In the genomic region with DNA sequence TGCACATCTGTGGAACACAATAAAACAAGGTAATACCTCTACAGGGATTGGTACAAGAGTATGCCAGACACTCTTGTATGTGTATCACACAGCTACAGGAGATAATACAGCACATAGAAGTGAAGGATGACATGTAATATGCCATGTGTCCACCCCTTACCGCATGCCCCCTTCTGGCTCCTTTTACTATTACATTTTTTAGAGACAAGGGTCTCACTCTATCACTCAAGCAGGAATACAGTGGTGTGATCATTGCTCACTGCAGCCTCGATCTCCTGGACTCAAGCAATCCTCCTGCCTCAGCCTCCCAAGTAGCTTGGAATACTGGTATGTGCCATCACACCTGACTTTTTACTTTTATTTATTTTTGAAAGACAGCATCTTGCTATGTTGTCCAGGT, we compare ENCODE assay signal across 6 cellular contexts. TPM values are rescaled to one million over a fixed set of nuclear protein-coding genes. Genes with fewer than 3 reads are reported as not detected.
DNase-seq lines count a peak whose midpoint lies in the region; ATAC-seq and TF ChIP-seq lines count a peak whose summit lies in the region.

No MANE protein-coding gene starts in this region.

- no peak overlapping the region for H2AFZ ChIP-seq in smooth muscle cell (ENCODE audit: low read depth)

- peak; percentile 71 for DNase-seq in ELR (ENCODE audit: low read depth)
- DNase-seq in NCI-H1694 treated with DMSO at 0.1 percent for 48 hours (lab: John Stamatoyannopoulos, UW): peak; percentile 17
- peak; percentile 30 for DNase-seq in astrocyte of the spinal cord (ENCODE audit: low read depth, low spot score)
- no peak for DNase-seq in smooth muscle cell (lab: John Stamatoyannopoulos, UW; ENCODE audit: unreplicated experiment)
- DNase-seq in caudate nucleus (lab: John Stamatoyannopoulos, UW): no peak

- no peaks in the 10 kb centered on the region for H3K36me3 ChIP-seq in smooth muscle cell (ENCODE audit: low read depth)

- H3K27me3 ChIP-seq in smooth muscle cell (ENCODE audit: low read depth): no peaks in the 10 kb centered on the region

- peak; percentile 42 for TF ChIP-seq CTCF in astrocyte of the spinal cord (IDR thresholded peaks at IDR 0.05; ENCODE audit: low read depth, low read length)
- peak; percentile 29 for TF ChIP-seq CTCF in smooth muscle cell (IDR thresholded peaks at IDR 0.05; ENCODE audit: borderline replicate concordance, insufficient read depth, poor library complexity, severe bottlenecking)

- H3F3A ChIP-seq in smooth muscle cell (ENCODE audit: low read depth): no peaks in the 10 kb centered on the region

- in situ Hi-C loops in astrocyte of the spinal cord (cut with HindIII; ENCODE audit: low sequenced_read_pairs): no loop called here

- no peaks in the 10 kb centered on the region for H3K79me2 ChIP-seq in smooth muscle cell (ENCODE audit: low read depth)

- H3K4me3 ChIP-seq in astrocyte of the spinal cord (ENCODE audit: low read depth, low read length) (no peak overlapping the region), smooth muscle cell (no peak overlapping the region)

- whole genome bisulfite sequencing in smooth muscle cell (ENCODE audit: low lambda C conversion rate): 53% methylated on average over 2 of the region's 2 CpGs

- no peak overlapping the region for H3K4me2 ChIP-seq in smooth muscle cell

- H3K27ac ChIP-seq in smooth muscle cell (ENCODE audit: low read depth) (no peak overlapping the region), caudate nucleus (ENCODE audit: low read depth, low read length) (no peak overlapping the region)

- ATAC-seq in HG02885 (IDR thresholded peaks at IDR 0.05; ENCODE audit: poor library complexity, unreplicated experiment): no peak

- H4K20me1 ChIP-seq in smooth muscle cell (ENCODE audit: low read depth): no peaks in the 10 kb centered on the region

- H3K9ac ChIP-seq in smooth muscle cell (ENCODE audit: low read depth): no peak overlapping the region

- no peaks in the 10 kb centered on the region for H3K9me3 ChIP-seq in smooth muscle cell (replicated peaks; ENCODE audit: low read depth)

- no peaks in the 10 kb centered on the region for H3K4me1 ChIP-seq in smooth muscle cell (ENCODE audit: low read depth)

RNA-seq across cellular contexts. Expression of a gene that starts 4.2 kb away (rescaled TPM):
- total RNA-seq in smooth muscle cell: not detected in 2 replicates
- polyA plus RNA-seq in smooth muscle cell: 0.22 and 0.48 TPM in 2 replicates

RNA-seq across cellular contexts. Expression of a gene that starts 10.9 kb away (rescaled TPM):
- not detected in 2 replicates for total RNA-seq in smooth muscle cell
- polyA plus RNA-seq in smooth muscle cell: 1.4 and 1.7 TPM in 2 replicates

RNA-seq across cellular contexts. Expression of a gene that starts 14.8 kb away (rescaled TPM):
- total RNA-seq in smooth muscle cell: 1.5 TPM in 1 of 2 replicates, not detected in the other
- polyA plus RNA-seq in smooth muscle cell: 0.75 and 6.3 TPM in 2 replicates

RNA-seq across cellular contexts. Expression of a gene that starts 18.0 kb away (rescaled TPM):
- total RNA-seq in smooth muscle cell: not detected in 2 replicates
- polyA plus RNA-seq in smooth muscle cell: not detected in 2 replicates

RNA-seq across cellular contexts. Expression of a gene that starts 21.6 kb away (rescaled TPM):
- 0.94 and 3.0 TPM in 2 replicates for total RNA-seq in smooth muscle cell
- 1.5 and 2.4 TPM in 2 replicates for polyA plus RNA-seq in smooth muscle cell

Comparison
In these comparisons a context has a peak if more than half of its experiments do, and no peak if none do; other contexts are left out.
1. DNase-seq: peak in ELR (single experiment), NCI-H1694 treated with DMSO at 0.1 percent for 48 hours (single experiment) and astrocyte of the spinal cord (single experiment); none in smooth muscle cell (single experiment) and caudate nucleus (0 of 61).